Comparison of ENCODE assay signal across 1 cellular context in the genomic region with DNA sequence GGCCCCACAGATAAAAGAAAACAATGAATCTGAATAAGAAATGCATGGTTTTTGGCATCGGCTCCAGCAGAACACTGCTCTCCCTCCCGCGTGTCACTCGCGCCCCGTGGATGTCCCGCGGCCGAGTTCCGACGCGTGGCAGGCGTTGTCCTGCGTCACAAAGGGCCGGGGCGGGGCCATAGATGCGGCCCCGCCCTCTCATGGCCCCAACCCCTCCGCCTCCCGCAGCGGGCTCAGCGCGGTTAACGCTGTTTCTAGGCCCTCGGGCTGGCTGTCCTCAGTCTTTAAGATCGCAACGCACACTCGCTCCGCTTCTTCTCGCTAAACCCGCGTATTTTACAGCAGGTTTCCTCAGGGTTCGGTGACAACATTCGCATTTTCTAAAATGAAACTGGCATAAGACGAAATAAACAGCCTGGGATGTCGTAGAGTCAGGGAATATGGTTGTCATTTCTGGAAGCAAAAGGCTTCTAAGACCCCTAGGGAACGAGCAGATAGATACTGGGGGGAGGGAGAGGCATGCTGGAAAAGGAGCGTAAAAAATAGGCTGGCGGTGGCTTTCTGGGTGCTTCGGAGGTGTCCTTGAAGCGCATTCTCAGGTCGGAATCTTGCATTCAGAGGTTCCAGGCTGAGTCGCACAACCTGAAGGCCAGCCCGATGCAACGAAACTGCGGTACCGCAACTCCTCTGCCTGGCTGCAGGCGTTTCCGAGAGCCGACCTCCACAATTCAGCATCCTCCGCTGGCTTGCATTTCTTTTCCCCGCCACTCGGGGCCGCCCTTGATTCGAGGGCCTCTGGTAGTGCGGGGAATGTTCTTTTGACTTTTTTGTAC.
TF ChIP-seq lines count a peak whose summit lies in the region.

Gene FKBP7, minus strand, starts transcription at position 159 of the 833 bp plus-strand sequence. Its CDS starts 101 bp downstream, at position 58.

TF ChIP-seq in WTC11, 78 proteins besides CTCF, POLR2A, EP300 and RAD21 (continued from another document):
- TF ChIP-seq ZNF232 (CRISPR knock-in tag; IDR thresholded peaks at IDR 0.05) = peak; percentile 41; the same call in 1 of the 2 replicates
- no peak for TF ChIP-seq NR2C2 (CRISPR knock-in tag; IDR thresholded peaks at IDR 0.05)
- TF ChIP-seq HMGXB4 (CRISPR knock-in tag; IDR thresholded peaks at IDR 0.05) = 0 out of 2 replicates have a peak, but pooled peaks have one; percentile 56
